Comparison of ENCODE assay signal across 15 cellular contexts in genomic region chr2:30315391-30316055, GRCh38.
DNase-seq lines count a peak whose midpoint lies in the region; ATAC-seq, FAIRE-seq and TF ChIP-seq lines count a peak whose summit lies in the region.
"Had no signal": no experiment of that assay in that cellular context is flagged by ENCODE, and none has a peak within 500 bp of the region (broad histone marks: within the 10 kb centered on the region; RNA-seq: fewer than 3 reads in every experiment).

No MANE protein-coding gene starts in this region.

- CTCF ChIA-PET in activated CD4-positive, alpha-beta memory T cell treated with anti-CD3 and anti-CD28 coated beads for 36 hours (lab: Charles Lee) = no interaction called here

- no peaks in the 10 kb centered on the region for H3K36me3 ChIP-seq in bronchial epithelial cell (ENCODE audit: control insufficient read depth, insufficient read depth, low read length)

- POLR2A ChIA-PET in activated CD4-positive, alpha-beta memory T cell treated with anti-CD3 and anti-CD28 coated beads for 36 hours (lab: Charles Lee) = interaction anchor here (0.7 to 1.1 kb wide), 3 partner anchors 13 to 107 kb away, joined by 4 to 5 read pairs (median 4); no protein-coding TSS in a partner anchor

- H3K27me3 ChIP-seq in bronchial epithelial cell (ENCODE audit: control insufficient read depth, insufficient read depth, low read length) = no peaks in the 10 kb centered on the region

- intact Hi-C loops in activated CD4-positive, alpha-beta memory T cell treated with anti-CD3 and anti-CD28 coated beads for 36 hours (cut with micrococcal nuclease) = loop anchor here (1.0 to 5.0 kb wide), 3 partner anchors 18 to 48 kb away; no protein-coding TSS in a partner anchor

- peak; percentile 33 for DNase-seq in activated gamma-delta T cell treated with Interleukin-2 at 50 U/mL for 16 hours
- DNase-seq in activated gamma-delta T cell (lab: John Stamatoyannopoulos, UW) = no peak
- peak; percentile 47 for DNase-seq in activated CD4-positive, alpha-beta memory T cell treated with anti-CD3 and anti-CD28 coated beads for 36 hours
- DNase-seq in bronchial epithelial cell (ENCODE audit: low read depth) = peak; percentile 57
- no peak for DNase-seq in stimulated activated naive CD8-positive, alpha-beta T cell treated with anti-CD3 and anti-CD28 coated beads, Interleukin-15, Interleukin-2, amounts not matched to agents 100 U/mL and 50 U/mL, for 24 hours
- no peak for DNase-seq in NCI-H2107 treated with DMSO at 0.1 percent for 48 hours (lab: John Stamatoyannopoulos, UW; ENCODE audit: unreplicated experiment)
- DNase-seq in NCI-H128 (lab: John Stamatoyannopoulos, UW; ENCODE audit: unreplicated experiment) = no peak
- no peak for DNase-seq in GM19239 (ENCODE audit: insufficient read length, low spot score)
- DNase-seq: activated CD4-positive, CD25-positive, alpha-beta regulatory T cell; KG1; left colon; NCI-H1417; SHP77 had no signal

- no peak overlapping the region for H3K4me3 Mint-ChIP-seq in activated CD4-positive, alpha-beta memory T cell treated with anti-CD3 and anti-CD28 coated beads for 36 hours
- H3K4me3 Mint-ChIP-seq: GM23338 had no signal

- H3K27ac Mint-ChIP-seq in activated CD4-positive, alpha-beta memory T cell treated with anti-CD3 and anti-CD28 coated beads for 36 hours = peak overlapping the region; percentile 71
- H3K27ac Mint-ChIP-seq: GM23338 had no signal

- TF ChIP-seq CTCF in bronchial epithelial cell (IDR thresholded peaks at IDR 0.05; ENCODE audit: insufficient read depth, low read length, severe bottlenecking) = no peak

- ATAC-seq in stimulated activated naive CD8-positive, alpha-beta T cell treated with anti-CD3 and anti-CD28 coated beads, Interleukin-15, Interleukin-2, amounts not matched to agents 100 U/mL and 50 U/mL, for 24 hours = peak; percentile 60
- ATAC-seq: GM23338, left colon, sciatic nerve had no signal

- H3K27me3 Mint-ChIP-seq in activated CD4-positive, alpha-beta memory T cell treated with anti-CD3 and anti-CD28 coated beads for 36 hours = no peaks in the 10 kb centered on the region

- peaks cover 36% of the 10 kb centered on the region for H3K4me1 Mint-ChIP-seq in activated CD4-positive, alpha-beta memory T cell treated with anti-CD3 and anti-CD28 coated beads for 36 hours (ENCODE audit: low read depth)

- H3K9me3 Mint-ChIP-seq in activated CD4-positive, alpha-beta memory T cell treated with anti-CD3 and anti-CD28 coated beads for 36 hours = peaks cover 10% of the 10 kb centered on the region
- H3K9me3 Mint-ChIP-seq: GM23338 had no signal

- no peak overlapping the region for H3K4me3 ChIP-seq in bronchial epithelial cell (ENCODE audit: low read depth, low read length)
- H3K4me3 ChIP-seq: GM23338 had no signal

- FAIRE-seq in bronchial epithelial cell (lab: Jason Lieb, UNC) (no peak), GM19239 (lab: Jason Lieb, UNC) (no peak)

- peaks cover 1% of the 10 kb centered on the region for H3K36me3 Mint-ChIP-seq in activated CD4-positive, alpha-beta memory T cell treated with anti-CD3 and anti-CD28 coated beads for 36 hours

Comparison
In these comparisons a context has a peak if more than half of its experiments do, and no peak if none do; other contexts are left out.
1. DNase-seq: peak in activated gamma-delta T cell treated with Interleukin-2 at 50 U/mL for 16 hours (single experiment), activated CD4-positive, alpha-beta memory T cell treated with anti-CD3 and anti-CD28 coated beads for 36 hours (single experiment) and bronchial epithelial cell (single experiment); none in activated gamma-delta T cell (single experiment), stimulated activated naive CD8-positive, alpha-beta T cell treated with anti-CD3 and anti-CD28 coated beads, Interleukin-15, Interleukin-2, amounts not matched to agents 100 U/mL and 50 U/mL, for 24 hours (single experiment), NCI-H2107 treated with DMSO at 0.1 percent for 48 hours (single experiment), NCI-H128 (single experiment) and GM19239 (single experiment).